ENCODE assay signal across 8 cellular contexts in the genomic region with DNA sequence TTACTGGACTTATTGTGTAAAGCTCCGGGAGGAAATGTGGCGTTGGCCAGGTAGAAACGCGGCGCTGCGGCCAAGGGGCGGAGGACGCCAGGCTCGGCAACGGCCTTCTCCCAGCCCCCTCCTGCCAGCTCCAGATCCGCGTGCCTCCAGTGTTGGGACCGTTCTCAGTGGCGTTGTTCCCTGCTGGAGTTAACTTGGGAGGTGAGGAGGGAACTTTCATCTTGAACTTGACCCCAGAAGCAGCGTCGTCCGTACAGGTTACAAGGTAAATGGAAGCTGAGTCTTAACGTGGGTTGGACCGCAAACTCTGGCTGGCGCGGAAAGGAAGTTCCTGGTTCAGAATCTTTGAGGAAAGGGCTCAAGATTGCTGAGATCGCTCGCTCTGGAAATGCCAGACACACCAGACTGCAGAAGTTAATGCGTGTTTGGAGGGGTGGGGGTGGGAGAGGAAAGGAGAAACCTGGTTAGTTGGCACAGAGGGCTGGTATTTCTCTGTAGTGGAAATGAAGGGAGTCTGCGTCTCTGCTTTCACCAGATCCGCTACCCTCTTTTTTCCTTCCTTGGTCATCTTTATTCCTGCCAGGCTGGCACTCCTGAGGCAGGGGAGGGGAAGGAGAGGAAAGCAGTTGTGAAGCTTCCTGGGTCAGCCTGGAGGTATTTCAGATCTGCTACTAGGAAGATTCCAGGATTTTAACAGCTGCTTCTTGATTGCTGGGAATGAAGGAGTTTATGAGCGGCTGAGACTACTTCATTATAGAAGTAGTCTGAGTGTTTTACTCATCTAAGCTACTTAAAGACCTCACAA. TPM values are rescaled to one million over a fixed set of nuclear protein-coding genes. Genes with fewer than 3 reads are reported as not detected.
DNase-seq lines count a peak whose midpoint lies in the region; ATAC-seq and TF ChIP-seq lines count a peak whose summit lies in the region.

No MANE protein-coding gene starts in this region.

- DNase-seq in AG04449 (ENCODE audit: low read depth, low spot score) = no peak
- DNase-seq in GM23338 (ENCODE audit: low spot score) = peak; percentile 73
- peak; percentile 44 for DNase-seq in WTC11 (ENCODE audit: low spot score)
- DNase-seq in foreskin keratinocyte = peak in 1 of 2 donors; percentile 47
- peak; percentile 20 for DNase-seq in neural crest cell (ENCODE audit: low read depth, low spot score)
- DNase-seq in stimulated activated CD4-positive, alpha-beta T cell treated with anti-CD3 and anti-CD28 coated beads, Interleukin-2, amount 100 ng/mL, for 48 hours = no peak

- H3K4me3 Mint-ChIP-seq in GM23338 = peak overlapping the region; percentile 95
- H3K4me3 Mint-ChIP-seq in WTC11 = peak overlapping the region; percentile 91
- peak overlapping the region; percentile 96 for H3K4me3 Mint-ChIP-seq in neural crest cell

- TF ChIP-seq CTCF in AG04449 (IDR thresholded peaks at IDR 0.05; ENCODE audit: insufficient read depth, low read length, missing control alignments) (no peak), GM23338 (conservative IDR thresholded peaks at IDR 0.05; ENCODE audit: low read depth in 2 of 2) (no peak), WTC11 (IDR thresholded peaks at IDR 0.05) (no peak), foreskin keratinocyte (conservative IDR thresholded peaks at IDR 0.05) (no peak), neural crest cell (conservative IDR thresholded peaks at IDR 0.05) (no peak)

- H3K27ac Mint-ChIP-seq in GM23338 (no peak overlapping the region), WTC11 (no peak overlapping the region), neural crest cell (ENCODE audit: unreplicated experiment) (no peak overlapping the region)

- H3K27me3 ChIP-seq in GM23338 (ENCODE audit: insufficient read depth) (peaks cover 65% of the 10 kb centered on the region), foreskin keratinocyte (no peaks in the 10 kb centered on the region)

- H3K27me3 Mint-ChIP-seq in GM23338 (ENCODE audit: insufficient read depth, low read depth, poor library complexity) (peaks cover 42% of the 10 kb centered on the region), WTC11 (ENCODE audit: low read depth) (peaks cover 59% of the 10 kb centered on the region), neural crest cell (ENCODE audit: low read depth) (peaks cover 59% of the 10 kb centered on the region)

- CTCF ChIA-PET in AG04449 (lab: Yijun Ruan, JAX) = interaction anchor here (0.7 to 6.0 kb wide), 6 partner anchors 8 to 148 kb away, joined by 3 to 35 read pairs (median 3); no protein-coding TSS in a partner anchor
- CTCF ChIA-PET in WTC11 (lab: Charles Lee) = interaction anchor here (0.9 to 1.2 kb wide), 4 partner anchors 9 to 149 kb away, joined by 4 to 7 read pairs (median 5); no protein-coding TSS in a partner anchor

- H4K20me1 ChIP-seq in GM23338 (replicated peaks; ENCODE audit: insufficient read depth) = peaks cover 18% of the 10 kb centered on the region

- H3K4me3 ChIP-seq in AG04449 (ENCODE audit: low read depth, low read length) = peak overlapping the region; percentile 80
- H3K4me3 ChIP-seq in GM23338 = peak overlapping the region; percentile 87

- peak overlapping the region; percentile 98 for H2AFZ ChIP-seq in GM23338

- H3K79me2 ChIP-seq in GM23338 (replicated peaks; ENCODE audit: insufficient read depth) = peaks cover 32% of the 10 kb centered on the region

- H3K9me3 Mint-ChIP-seq in GM23338 = no peaks in the 10 kb centered on the region
- H3K9me3 Mint-ChIP-seq in WTC11 = no peaks in the 10 kb centered on the region
- H3K9me3 Mint-ChIP-seq in neural crest cell = no peaks in the 10 kb centered on the region

- H3K27ac ChIP-seq in GM23338 (ENCODE audit: low read depth) (no peak overlapping the region), foreskin keratinocyte (peak overlapping the region; percentile 80)

- peak; percentile 20 for ATAC-seq in GM23338
- ATAC-seq in WTC11 = peak; percentile 12
- ATAC-seq in foreskin keratinocyte = no peak
- no peak for ATAC-seq in HG03095 (IDR thresholded peaks at IDR 0.05; ENCODE audit: unreplicated experiment)
- no peak for ATAC-seq in GM19455 (IDR thresholded peaks at IDR 0.05; ENCODE audit: unreplicated experiment)

- H3F3A ChIP-seq in GM23338 (replicated peaks; ENCODE audit: low read depth) = no peaks in the 10 kb centered on the region; the same call in 1 of the 2 replicates

- peaks cover 6% of the 10 kb centered on the region for H3K4me1 ChIP-seq in GM23338 (ENCODE audit: insufficient read depth)
- H3K4me1 ChIP-seq in foreskin keratinocyte = peaks cover 42% of the 10 kb centered on the region

- peaks cover 18% of the 10 kb centered on the region for H3K4me1 Mint-ChIP-seq in GM23338
- H3K4me1 Mint-ChIP-seq in WTC11 = peaks cover 29% of the 10 kb centered on the region
- H3K4me1 Mint-ChIP-seq in neural crest cell = peaks cover 60% of the 10 kb centered on the region

- POLR2A ChIA-PET in AG04449 (lab: Yijun Ruan, JAX) (interaction anchor here (0.6 to 1.3 kb wide), 2 partner anchors 9 to 16 kb away, joined by 3 read pairs; no protein-coding TSS in a partner anchor), WTC11 (lab: Charles Lee) (interaction anchor here (0.6 kb wide), 1 partner anchor 437 kb away, joined by 9 read pairs; no protein-coding TSS in a partner anchor)

- no peaks in the 10 kb centered on the region; the same call in 1 of the 2 replicates for H3K36me3 ChIP-seq in GM23338 (ENCODE audit: insufficient read depth)

- no peaks in the 10 kb centered on the region for H3K9me2 ChIP-seq in GM23338 (ENCODE audit: insufficient read depth)

- peak overlapping the region; percentile 98 for H3K4me2 ChIP-seq in GM23338

- H3K36me3 Mint-ChIP-seq in GM23338 (ENCODE audit: low read depth) = no peaks in the 10 kb centered on the region
- H3K36me3 Mint-ChIP-seq in WTC11 = no peaks in the 10 kb centered on the region
- H3K36me3 Mint-ChIP-seq in neural crest cell (ENCODE audit: low read depth) = no peaks in the 10 kb centered on the region

TF ChIP-seq in GM23338, 12 proteins besides CTCF, POLR2A, EP300 and RAD21:
- peak; percentile 23 for TF ChIP-seq EZH2 (IDR thresholded peaks at IDR 0.05; ENCODE audit: low read depth, unreplicated experiment)
- TF ChIP-seq ZNF331 (CRISPR knock-in tag; IDR thresholded peaks at IDR 0.05; ENCODE audit: low read depth) = no peak
- 0 out of 2 replicates have a peak, but pooled peaks have one; percentile 19 for TF ChIP-seq POLR2AphosphoS5 (IDR thresholded peaks at IDR 0.05; ENCODE audit: low read depth)

TF ChIP-seq in WTC11, 78 proteins besides CTCF, POLR2A, EP300 and RAD21 (continues in another document):
- TF ChIP-seq, protein P1, sequence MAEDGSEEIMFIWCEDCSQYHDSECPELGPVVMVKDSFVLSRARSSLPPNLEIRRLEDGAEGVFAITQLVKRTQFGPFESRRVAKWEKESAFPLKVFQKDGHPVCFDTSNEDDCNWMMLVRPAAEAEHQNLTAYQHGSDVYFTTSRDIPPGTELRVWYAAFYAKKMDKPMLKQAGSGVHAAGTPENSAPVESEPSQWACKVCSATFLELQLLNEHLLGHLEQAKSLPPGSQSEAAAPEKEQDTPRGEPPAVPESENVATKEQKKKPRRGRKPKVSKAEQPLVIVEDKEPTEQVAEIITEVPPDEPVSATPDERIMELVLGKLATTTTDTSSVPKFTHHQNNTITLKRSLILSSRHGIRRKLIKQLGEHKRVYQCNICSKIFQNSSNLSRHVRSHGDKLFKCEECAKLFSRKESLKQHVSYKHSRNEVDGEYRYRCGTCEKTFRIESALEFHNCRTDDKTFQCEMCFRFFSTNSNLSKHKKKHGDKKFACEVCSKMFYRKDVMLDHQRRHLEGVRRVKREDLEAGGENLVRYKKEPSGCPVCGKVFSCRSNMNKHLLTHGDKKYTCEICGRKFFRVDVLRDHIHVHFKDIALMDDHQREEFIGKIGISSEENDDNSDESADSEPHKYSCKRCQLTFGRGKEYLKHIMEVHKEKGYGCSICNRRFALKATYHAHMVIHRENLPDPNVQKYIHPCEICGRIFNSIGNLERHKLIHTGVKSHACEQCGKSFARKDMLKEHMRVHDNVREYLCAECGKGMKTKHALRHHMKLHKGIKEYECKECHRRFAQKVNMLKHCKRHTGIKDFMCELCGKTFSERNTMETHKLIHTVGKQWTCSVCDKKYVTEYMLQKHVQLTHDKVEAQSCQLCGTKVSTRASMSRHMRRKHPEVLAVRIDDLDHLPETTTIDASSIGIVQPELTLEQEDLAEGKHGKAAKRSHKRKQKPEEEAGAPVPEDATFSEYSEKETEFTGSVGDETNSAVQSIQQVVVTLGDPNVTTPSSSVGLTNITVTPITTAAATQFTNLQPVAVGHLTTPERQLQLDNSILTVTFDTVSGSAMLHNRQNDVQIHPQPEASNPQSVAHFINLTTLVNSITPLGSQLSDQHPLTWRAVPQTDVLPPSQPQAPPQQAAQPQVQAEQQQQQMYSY (CRISPR knock-in tag; IDR thresholded peaks at IDR 0.05) = peak; percentile 43
- no peak for TF ChIP-seq ZNF671 (CRISPR knock-in tag; IDR thresholded peaks at IDR 0.05)
- TF ChIP-seq ZNF416 (CRISPR knock-in tag; IDR thresholded peaks at IDR 0.05) = no peak
- no peak for TF ChIP-seq JUN (CRISPR knock-in tag; IDR thresholded peaks at IDR 0.05)
- TF ChIP-seq SMAD4 (CRISPR knock-in tag; IDR thresholded peaks at IDR 0.05) = no peak
- TF ChIP-seq, protein P2, sequence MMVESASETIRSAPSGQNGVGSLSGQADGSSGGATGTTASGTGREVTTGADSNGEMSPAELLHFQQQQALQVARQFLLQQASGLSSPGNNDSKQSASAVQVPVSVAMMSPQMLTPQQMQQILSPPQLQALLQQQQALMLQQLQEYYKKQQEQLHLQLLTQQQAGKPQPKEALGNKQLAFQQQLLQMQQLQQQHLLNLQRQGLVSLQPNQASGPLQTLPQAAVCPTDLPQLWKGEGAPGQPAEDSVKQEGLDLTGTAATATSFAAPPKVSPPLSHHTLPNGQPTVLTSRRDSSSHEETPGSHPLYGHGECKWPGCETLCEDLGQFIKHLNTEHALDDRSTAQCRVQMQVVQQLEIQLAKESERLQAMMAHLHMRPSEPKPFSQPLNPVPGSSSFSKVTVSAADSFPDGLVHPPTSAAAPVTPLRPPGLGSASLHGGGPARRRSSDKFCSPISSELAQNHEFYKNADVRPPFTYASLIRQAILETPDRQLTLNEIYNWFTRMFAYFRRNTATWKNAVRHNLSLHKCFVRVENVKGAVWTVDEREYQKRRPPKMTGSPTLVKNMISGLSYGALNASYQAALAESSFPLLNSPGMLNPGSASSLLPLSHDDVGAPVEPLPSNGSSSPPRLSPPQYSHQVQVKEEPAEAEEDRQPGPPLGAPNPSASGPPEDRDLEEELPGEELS (CRISPR knock-in tag; IDR thresholded peaks at IDR 0.05) = 0 out of 2 replicates have a peak, but pooled peaks have one; percentile 23

RNA-seq across cellular contexts. Expression of a gene that starts 1.5 kb away (rescaled TPM):
- 8.5 and 9.5 TPM in 2 replicates for total RNA-seq in GM23338 (2014; rRNA removed; shearing (Covaris generic))
- polyA plus RNA-seq in GM23338 (2016; fragmentation: Nextera tagmentation; extraction: Ambion mirVana) (2.7 and 2.8 TPM in 2 replicates), foreskin keratinocyte (6.2 and 7.4 TPM in 2 replicates)
- total RNA-seq in WTC11 (2021) (8.5 to 11.6 TPM (median 8.7 TPM) in 3 replicates), foreskin keratinocyte (28.0 and 29.7 TPM in 2 replicates), neural crest cell (13.2 and 14.1 TPM in 2 replicates)

Comparison
In these comparisons a context has a peak if more than half of its experiments do, and no peak if none do; other contexts are left out.
1. DNase-seq: peak in GM23338 (single experiment), WTC11 (single experiment) and neural crest cell (single experiment); none in AG04449 (single experiment) and stimulated activated CD4-positive, alpha-beta T cell treated with anti-CD3 and anti-CD28 coated beads, Interleukin-2, amount 100 ng/mL, for 48 hours (0 of 2).
2. ATAC-seq: peak in GM23338 (single experiment) and WTC11 (single experiment); none in foreskin keratinocyte (single experiment), HG03095 (single experiment) and GM19455 (single experiment).
3. Peak in every context shown above with its lines, with median percentiles within 50 percentile points of each other: H3K4me3 Mint-ChIP-seq.